Comparison of ENCODE assay signal across 7 cellular contexts in the genomic region with DNA sequence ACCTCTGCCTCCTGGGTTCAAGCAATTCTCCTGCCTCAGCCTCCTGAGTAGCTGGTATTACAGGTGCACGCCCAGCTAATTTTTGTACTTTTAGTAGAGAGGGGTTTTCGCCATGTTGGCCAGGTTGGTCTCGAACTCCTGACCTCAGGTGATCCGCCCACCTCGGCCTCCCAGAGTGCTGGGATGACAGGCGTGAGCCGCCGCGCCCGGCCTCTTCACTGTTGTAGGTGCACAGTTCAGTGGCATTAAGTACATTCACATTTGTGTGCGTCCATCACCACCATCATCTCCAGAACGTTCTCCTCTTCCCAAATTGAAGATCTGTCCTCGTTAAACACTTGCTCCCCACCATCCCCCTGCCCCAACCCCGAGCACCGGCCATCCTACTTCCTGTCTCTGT.
DNase-seq lines count a peak whose midpoint lies in the region; ATAC-seq, FAIRE-seq and TF ChIP-seq lines count a peak whose summit lies in the region.
"Not testable (repeated sequence)": the region's sequence is repeated elsewhere in the genome, so short reads cannot be mapped to it uniquely, and the experiment has no call there.

No MANE protein-coding gene starts in this region.

- H3K4me1 Mint-ChIP-seq in CD14-positive monocyte; natural killer cell treated with Interleukin-12 subunit alpha and Interleukin-12 subunit beta and Interleukin-15 and Interleukin-18, amount 100 ng/mL, for 72 hours (ENCODE audit: low read depth in 2 of 2); neural crest cell: not testable (repeated sequence)
- H3K4me1 Mint-ChIP-seq in nephron progenitor cell = peaks cover 38% of the 10 kb centered on the region

- not testable (repeated sequence) for TF ChIP-seq CTCF in CD14-positive monocyte (IDR thresholded peaks at IDR 0.05); kidney (IDR thresholded peaks at IDR 0.05; ENCODE audit: borderline replicate concordance, extremely low read depth, insufficient read depth); nephron progenitor cell (IDR thresholded peaks at IDR 0.05); neural crest cell (conservative IDR thresholded peaks at IDR 0.05)

- H3K27ac Mint-ChIP-seq in CD14-positive monocyte (peak overlapping the region in 1 of 7 donors; percentile 32), nephron progenitor cell (peak overlapping the region; percentile 40), neural crest cell (ENCODE audit: unreplicated experiment) (peak overlapping the region; percentile 6)
- H3K27ac Mint-ChIP-seq in natural killer cell treated with Interleukin-12 subunit alpha and Interleukin-12 subunit beta and Interleukin-15 and Interleukin-18, amount 100 ng/mL, for 72 hours = not testable (repeated sequence)

- not testable (repeated sequence) for FAIRE-seq in kidney (lab: Jason Lieb, UNC)
- FAIRE-seq in urothelium cell line (lab: Jason Lieb, UNC) = peak; percentile 90

- H3K27me3 Mint-ChIP-seq in CD14-positive monocyte (ENCODE audit: low read depth in 3 of 3) = peaks cover 10 to 18% (median 17%) of the 10 kb centered on the region in 3 donors
- H3K27me3 Mint-ChIP-seq in natural killer cell treated with Interleukin-12 subunit alpha and Interleukin-12 subunit beta and Interleukin-15 and Interleukin-18, amount 100 ng/mL, for 72 hours = peaks cover 10 to 22% of the 10 kb centered on the region in 2 donors
- H3K27me3 Mint-ChIP-seq in nephron progenitor cell (ENCODE audit: low read depth, poor library complexity) = peaks cover 31% of the 10 kb centered on the region
- H3K27me3 Mint-ChIP-seq in neural crest cell (ENCODE audit: low read depth) = peaks cover 38% of the 10 kb centered on the region

- H3K9ac ChIP-seq in kidney (ENCODE audit: low read length in 2 of 2) = not testable (repeated sequence)

- not testable (repeated sequence) for H3K4me3 ChIP-seq in kidney (ENCODE audit: low read length in 2 of 2)

- DNase-seq in CD14-positive monocyte (ENCODE audit: low spot score) (peak; percentile 5), left ventricle myocardium superior (peak; percentile 8), kidney (peak; percentile 48)
- peak; percentile 15 for DNase-seq in natural killer cell treated with Interleukin-12 subunit alpha and Interleukin-12 subunit beta and Interleukin-15 and Interleukin-18, amount 100 ng/mL, for 72 hours (ENCODE audit: low spot score)
- not testable (repeated sequence) for DNase-seq in nephron progenitor cell; neural crest cell (ENCODE audit: low read depth, low spot score); urothelium cell line (ENCODE audit: low spot score)

- not testable (repeated sequence) for H3K9me3 Mint-ChIP-seq in CD14-positive monocyte; natural killer cell treated with Interleukin-12 subunit alpha and Interleukin-12 subunit beta and Interleukin-15 and Interleukin-18, amount 100 ng/mL, for 72 hours
- H3K9me3 Mint-ChIP-seq in nephron progenitor cell (peaks cover 15% of the 10 kb centered on the region), neural crest cell (peaks cover 12% of the 10 kb centered on the region)

- not testable (repeated sequence) for H3K27ac ChIP-seq in kidney (ENCODE audit: low read depth in 2 of 2, low read length in 2 of 2)

- H3K4me3 Mint-ChIP-seq in CD14-positive monocyte; natural killer cell treated with Interleukin-12 subunit alpha and Interleukin-12 subunit beta and Interleukin-15 and Interleukin-18, amount 100 ng/mL, for 72 hours; nephron progenitor cell; neural crest cell: not testable (repeated sequence)

- intact Hi-C loops in CD14-positive monocyte (cut with micrococcal nuclease); left ventricle myocardium superior (cut with micrococcal nuclease); kidney (cut with DNase I): not testable (repeated sequence)

- H3K36me3 Mint-ChIP-seq in CD14-positive monocyte; natural killer cell treated with Interleukin-12 subunit alpha and Interleukin-12 subunit beta and Interleukin-15 and Interleukin-18, amount 100 ng/mL, for 72 hours; nephron progenitor cell (ENCODE audit: low read depth); neural crest cell (ENCODE audit: low read depth): not testable (repeated sequence)

- H3K36me3 ChIP-seq in kidney (ENCODE audit: control insufficient read depth in 1 of 2, insufficient read depth in 2 of 2, low read length in 2 of 2) = not testable (repeated sequence)

- H3K4me1 ChIP-seq in kidney (ENCODE audit: control insufficient read depth in 1 of 2, insufficient read depth in 1 of 2, low read depth in 1 of 2, low read length in 2 of 2) = not testable (repeated sequence)

- not testable (repeated sequence) for H3K9me3 ChIP-seq in kidney (ENCODE audit: control insufficient read depth in 1 of 2, low read length in 2 of 2)

- not testable (repeated sequence) for ATAC-seq in left ventricle myocardium superior; natural killer cell treated with Interleukin-12 subunit alpha and Interleukin-12 subunit beta and Interleukin-15 and Interleukin-18, amount 100 ng/mL, for 72 hours
